In the genomic region with DNA sequence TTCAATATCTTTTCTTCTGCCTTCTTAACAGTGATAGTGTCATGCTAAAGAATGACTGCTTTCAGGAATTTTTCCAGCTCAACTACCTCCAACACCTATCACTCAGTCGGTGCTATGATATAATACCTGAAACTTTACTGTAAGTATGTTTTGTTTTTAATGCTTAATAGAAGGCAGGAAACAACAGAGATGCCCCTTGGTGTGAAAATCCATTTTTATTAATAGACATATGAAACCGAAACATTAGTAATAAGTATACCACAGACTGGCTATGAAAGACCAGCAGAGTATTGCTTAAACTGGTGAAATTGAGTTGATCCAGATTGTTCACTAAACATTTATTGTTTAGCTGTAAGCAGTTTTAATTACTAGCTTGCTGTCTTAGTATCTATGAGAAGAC, we compare ENCODE assay signal across 12 cellular contexts. TPM values are rescaled to one million over a fixed set of nuclear protein-coding genes. Genes with fewer than 3 reads are reported as not detected.
DNase-seq lines count a peak whose midpoint lies in the region; ATAC-seq and TF ChIP-seq lines count a peak whose summit lies in the region.
"Had no signal": no experiment of that assay in that cellular context is flagged by ENCODE, and none has a peak within 500 bp of the region (broad histone marks: within the 10 kb centered on the region; RNA-seq: fewer than 3 reads in every experiment).

No MANE protein-coding gene starts in this region.

- no peaks in the 10 kb centered on the region for H3K4me1 ChIP-seq in ascending aorta
- H3K4me1 ChIP-seq: foreskin keratinocyte, lower lobe of right lung had no signal

- H3K9me3 ChIP-seq in ascending aorta: no peaks in the 10 kb centered on the region
- H3K9me3 ChIP-seq: lower lobe of right lung had no signal

- peaks cover 29 to 53% of the 10 kb centered on the region in 2 donors for H3K36me3 ChIP-seq in ascending aorta

- H3K4me3 ChIP-seq in ascending aorta: no peak overlapping the region
- H3K4me3 ChIP-seq: lower lobe of right lung had no signal

- ATAC-seq in GM18511 (IDR thresholded peaks at IDR 0.05; ENCODE audit: unreplicated experiment) (peak; percentile 99), GM19468 (IDR thresholded peaks at IDR 0.05; ENCODE audit: extremely low read depth, unreplicated experiment) (peak; percentile 71), HG02973 (IDR thresholded peaks at IDR 0.05; ENCODE audit: unreplicated experiment) (peak; percentile 96)
- ATAC-seq: lower lobe of right lung had no signal

- no peaks in the 10 kb centered on the region for H3K27me3 ChIP-seq in ascending aorta
- H3K27me3 ChIP-seq: foreskin keratinocyte had no signal

- intact Hi-C loops in ascending aorta (cut with DNase I): loop anchor here (5.0 kb wide), 1 partner anchor 130 kb away; no protein-coding TSS in a partner anchor

- TF ChIP-seq CTCF in ascending aorta (IDR thresholded peaks at IDR 0.05): no peak

- DNase-seq in NAMALWA (ENCODE audit: low spot score): peak; percentile 29
- DNase-seq in cerebellar nuclear complex (lab: John Stamatoyannopoulos, UW): no peak
- DNase-seq in NCI-H69 (lab: John Stamatoyannopoulos, UW): no peak
- no peak for DNase-seq in COLO829 (ENCODE audit: low spot score)
- DNase-seq in ascending aorta (ENCODE audit: low spot score in 2 of 2): no peak
- DNase-seq: DMS 273 treated with DMSO at 0.1 percent for 48 hours, foreskin keratinocyte, lower lobe of right lung, retina had no signal

- H3K27ac ChIP-seq in ascending aorta: no peak overlapping the region
- H3K27ac ChIP-seq: foreskin keratinocyte, lower lobe of right lung had no signal

RNA-seq across cellular contexts. Expression of gene SKP2, which starts 25.2 kb away (rescaled TPM):
- total RNA-seq in ascending aorta: 14.4 TPM

RNA-seq across cellular contexts. Expression of gene LMBRD2, which starts 25.5 kb away (rescaled TPM):
- total RNA-seq in ascending aorta: 24.5 TPM
